In genomic region chr16:50462793-50463507, GRCh38 we compare ENCODE assay signal across 26 cellular contexts.
A peak's percentile ranks its signal among the peaks of the same experiment; 100 is the strongest.
DNase-seq lines count a peak whose midpoint lies in the region; ATAC-seq and TF ChIP-seq lines count a peak whose summit lies in the region.
"Had no signal": no experiment of that assay in that cellular context is flagged by ENCODE, and none has a peak within 500 bp of the region (broad histone marks: within the 10 kb centered on the region; RNA-seq: fewer than 3 reads in every experiment).

No MANE protein-coding gene starts in this region.

- no peaks in the 10 kb centered on the region for H3K79me2 ChIP-seq in GM23338 (replicated peaks; ENCODE audit: insufficient read depth)

- CTCF ChIA-PET in activated CD4-positive, alpha-beta T cell treated with anti-CD3 and anti-CD28 coated beads for 36 hours (lab: Charles Lee), result interaction anchor here (0.5 to 1.2 kb wide), 5 partner anchors 10 to 1505 kb away, joined by 3 to 5 read pairs (median 3); no protein-coding TSS in a partner anchor

- no peak overlapping the region for H2AFZ ChIP-seq in GM23338
- H2AFZ ChIP-seq: PC-9 had no signal

- H3K27me3 Mint-ChIP-seq in GM23338 (ENCODE audit: insufficient read depth, low read depth, poor library complexity), result peaks cover 21% of the 10 kb centered on the region
- H3K27me3 Mint-ChIP-seq in activated CD4-positive, alpha-beta T cell treated with anti-CD3 and anti-CD28 coated beads for 36 hours, result peaks cover 5% of the 10 kb centered on the region

- TF ChIP-seq CTCF in GM23338 (conservative IDR thresholded peaks at IDR 0.05; ENCODE audit: low read depth in 2 of 2) (no peak), RWPE2 (IDR thresholded peaks at IDR 0.05; ENCODE audit: poor library complexity, severe bottlenecking) (no peak), sigmoid colon (IDR thresholded peaks at IDR 0.05) (no peak)

- peak overlapping the region; percentile 71 for H3K4me2 ChIP-seq in GM23338
- H3K4me2 ChIP-seq: PC-9 had no signal

- H4K20me1 ChIP-seq in GM23338 (replicated peaks; ENCODE audit: insufficient read depth), result no peaks in the 10 kb centered on the region

- peaks cover 46% of the 10 kb centered on the region for H3K4me1 ChIP-seq in GM23338 (ENCODE audit: insufficient read depth)
- H3K4me1 ChIP-seq in RWPE2 (ENCODE audit: insufficient read depth, poor library complexity, severe bottlenecking), result no peaks in the 10 kb centered on the region
- H3K4me1 ChIP-seq in sigmoid colon, result peaks cover 0 to 5% (median 4%) of the 10 kb centered on the region in 4 donors
- H3K4me1 ChIP-seq: pancreas had no signal

- H3K36me3 Mint-ChIP-seq in GM23338 (ENCODE audit: low read depth), result no peaks in the 10 kb centered on the region
- H3K36me3 Mint-ChIP-seq in activated CD4-positive, alpha-beta T cell treated with anti-CD3 and anti-CD28 coated beads for 36 hours (ENCODE audit: low read depth), result no peaks in the 10 kb centered on the region
- H3K36me3 Mint-ChIP-seq: CD4-positive, alpha-beta memory T cell; natural killer cell had no signal

- POLR2A ChIA-PET in activated CD4-positive, alpha-beta T cell treated with anti-CD3 and anti-CD28 coated beads for 36 hours (lab: Charles Lee), result no interaction called here

- peaks cover 56% of the 10 kb centered on the region for H3K4me1 Mint-ChIP-seq in GM23338
- peaks cover 2% of the 10 kb centered on the region for H3K4me1 Mint-ChIP-seq in activated CD4-positive, alpha-beta T cell treated with anti-CD3 and anti-CD28 coated beads for 36 hours
- H3K4me1 Mint-ChIP-seq: central memory CD8-positive, alpha-beta T cell; natural killer cell had no signal

- H3K9me3 Mint-ChIP-seq in GM23338, result no peaks in the 10 kb centered on the region
- H3K9me3 Mint-ChIP-seq in activated CD4-positive, alpha-beta T cell treated with anti-CD3 and anti-CD28 coated beads for 36 hours (ENCODE audit: low read depth), result no peaks in the 10 kb centered on the region
- H3K9me3 Mint-ChIP-seq: activated naive CD8-positive, alpha-beta T cell treated with anti-CD3 and anti-CD28 coated beads, Interleukin-2, amount 50 U/mL, for 24 hours; central memory CD8-positive, alpha-beta T cell; natural killer cell had no signal

- H3F3A ChIP-seq in GM23338 (replicated peaks; ENCODE audit: low read depth), result peaks cover 7% of the 10 kb centered on the region; the same call in 1 of the 2 replicates

- 76 to 83% methylated on average over 12 of the region's 12 CpGs for WGBS in sigmoid colon, 2 donors

- H3K9me2 ChIP-seq in GM23338 (ENCODE audit: insufficient read depth), result no peaks in the 10 kb centered on the region

- H3K27me3 ChIP-seq in GM23338 (ENCODE audit: insufficient read depth) (peaks cover 34% of the 10 kb centered on the region), RWPE2 (ENCODE audit: insufficient read depth, poor library complexity, severe bottlenecking) (peaks cover 4% of the 10 kb centered on the region), sigmoid colon (peaks cover 0 to 10% (median under 1%) of the 10 kb centered on the region in 3 donors)
- H3K27me3 ChIP-seq: pancreas had no signal

- H3K27ac ChIP-seq in GM23338 (ENCODE audit: low read depth) (no peak overlapping the region), RWPE2 (ENCODE audit: poor library complexity, severe bottlenecking) (no peak overlapping the region), sigmoid colon (no peak overlapping the region)
- H3K27ac ChIP-seq: pancreas, PC-9, upper lobe of left lung had no signal

- no peak for TF ChIP-seq EP300 in sigmoid colon (IDR thresholded peaks at IDR 0.05)

- TF ChIP-seq POLR2A in sigmoid colon (IDR thresholded peaks at IDR 0.05), result no peak

- no peaks in the 10 kb centered on the region for H3K9me3 ChIP-seq in RWPE2 (ENCODE audit: severe bottlenecking)
- H3K9me3 ChIP-seq in sigmoid colon, result no peaks in the 10 kb centered on the region
- H3K9me3 ChIP-seq: pancreas, upper lobe of left lung had no signal

- ATAC-seq in GM23338 (peak; percentile 6; the same call in 1 of the 3 replicates), RWPE2 (ENCODE audit: low read depth) (no peak)
- ATAC-seq in activated CD4-positive, alpha-beta T cell treated with anti-CD3 and anti-CD28 coated beads for 36 hours, result no peak
- ATAC-seq: activated naive CD8-positive, alpha-beta T cell treated with anti-CD3 and anti-CD28 coated beads, Interleukin-2, amount 50 U/mL, for 24 hours; natural killer cell; pancreas; right cardiac atrium had no signal

- intact Hi-C loops in sigmoid colon (cut with DNase I), result no loop called here
- intact Hi-C loops in activated CD4-positive, alpha-beta T cell treated with anti-CD3 and anti-CD28 coated beads for 36 hours (cut with DNase I, micrococcal nuclease), result no loop called here

- no peak overlapping the region for H3K27ac Mint-ChIP-seq in GM23338
- H3K27ac Mint-ChIP-seq in activated CD4-positive, alpha-beta T cell treated with anti-CD3 and anti-CD28 coated beads for 36 hours, result no peak overlapping the region
- H3K27ac Mint-ChIP-seq: activated naive CD8-positive, alpha-beta T cell treated with anti-CD3 and anti-CD28 coated beads, Interleukin-2, amount 50 U/mL, for 24 hours; CD4-positive, alpha-beta memory T cell; natural killer cell had no signal

- H3K4me3 ChIP-seq in GM23338 (no peak overlapping the region), RWPE2 (ENCODE audit: severe bottlenecking) (no peak overlapping the region), sigmoid colon (no peak overlapping the region)
- H3K4me3 ChIP-seq: pancreas, PC-9, upper lobe of left lung had no signal

- in situ Hi-C loops in ACHN (cut with HindIII; ENCODE audit: low pct_ligation_motif_present, low pct_unique_long_range_greater_than_20kb, low sequenced_read_pairs), result no loop called here

- DNase-seq in GM23338 (ENCODE audit: low spot score), result peak; percentile 55
- peak; percentile 28 for DNase-seq in RWPE2 (ENCODE audit: low spot score)
- DNase-seq in iPS-NIHi7 (ENCODE audit: extremely low spot score), result peak; percentile 20
- peak; percentile 26 for DNase-seq in sigmoid colon
- DNase-seq in ACHN, result no peak
- no peak for DNase-seq in amniotic stem cell (lab: John Stamatoyannopoulos, UW)
- no peak for DNase-seq in activated CD4-positive, alpha-beta T cell treated with anti-CD3 and anti-CD28 coated beads for 36 hours
- DNase-seq: activated CD4-positive, alpha-beta T cell treated with anti-CD3 and anti-CD28 coated beads, Interleukin-2, amount 50 U/mL, for 4 hours; activated gamma-delta T cell treated with Interleukin-2 at 50 U/mL for 16 hours; activated naive CD8-positive, alpha-beta T cell treated with anti-CD3 and anti-CD28 coated beads, Interleukin-2, amount 50 U/mL, for 24 hours; CD4-positive, alpha-beta memory T cell; DMS 273 treated with DMSO at 0.1 percent for 48 hours; EL; kidney; natural killer cell; NCI-H1105 treated with DMSO at 0.1 percent for 48 hours; NCI-H2029; NCI-H524 treated with DMSO at 0.1 percent for 48 hours; NK-92 treated with Interleukin-12 subunit alpha and Interleukin-12 subunit beta, amount 100 ng/mL, for 24 hours; pancreas; PC-9; right cardiac atrium; SIG-M5; stimulated activated CD4-positive, alpha-beta T cell treated with anti-CD3 and anti-CD28 coated beads, Interleukin-4, amount 100 ng/mL, for 1 hour had no signal

- H3K36me3 ChIP-seq in GM23338 (ENCODE audit: insufficient read depth), result no peaks in the 10 kb centered on the region
- no peaks in the 10 kb centered on the region for H3K36me3 ChIP-seq in RWPE2 (ENCODE audit: low read depth)
- H3K36me3 ChIP-seq in sigmoid colon, result no peaks in the 10 kb centered on the region
- H3K36me3 ChIP-seq: pancreas, upper lobe of left lung had no signal

- no peak overlapping the region; the same call in 2 of the 3 replicates for H3K4me3 Mint-ChIP-seq in GM23338
- H3K4me3 Mint-ChIP-seq in activated CD4-positive, alpha-beta T cell treated with anti-CD3 and anti-CD28 coated beads for 36 hours, result no peak overlapping the region
- H3K4me3 Mint-ChIP-seq: activated naive CD8-positive, alpha-beta T cell treated with anti-CD3 and anti-CD28 coated beads, Interleukin-2, amount 50 U/mL, for 24 hours; CD4-positive, alpha-beta memory T cell; central memory CD8-positive, alpha-beta T cell; natural killer cell had no signal

TF ChIP-seq in GM23338, 12 proteins besides CTCF, POLR2A, EP300 and RAD21:
- no peak for TF ChIP-seq POLR2AphosphoS5 (IDR thresholded peaks at IDR 0.05; ENCODE audit: low read depth)
- no peak for TF ChIP-seq EZH2phosphoT487 (IDR thresholded peaks at IDR 0.05; ENCODE audit: unreplicated experiment)
- TF ChIP-seq NANOG (IDR thresholded peaks at IDR 0.05; ENCODE audit: borderline replicate concordance), result no peak

Comparison
In these comparisons a context has a peak if more than half of its experiments do, and no peak if none do; other contexts are left out.
1. DNase-seq: peak in GM23338 (single experiment), RWPE2 (single experiment), iPS-NIHi7 (single experiment) and sigmoid colon (single experiment); none in ACHN (single experiment), amniotic stem cell (single experiment) and activated CD4-positive, alpha-beta T cell treated with anti-CD3 and anti-CD28 coated beads for 36 hours (single experiment).